In genomic region chr2:86194751-86195054, GRCh38 we compare ENCODE assay signal across 8 cellular contexts. TPM values are rescaled to one million over a fixed set of nuclear protein-coding genes. Genes with fewer than 3 reads are reported as not detected.
DNase-seq lines count a peak whose midpoint lies in the region; ATAC-seq and TF ChIP-seq lines count a peak whose summit lies in the region.

No MANE protein-coding gene starts in this region.

- H3K36me3 Mint-ChIP-seq in T-helper 2 cell treated with Interferon-gamma antibody and Interleukin-4, amounts not matched to agents 5 μg/mL and 100 μg/mL, for 36 hours (ENCODE audit: low read depth): peaks cover 34% of the 10 kb centered on the region
- H3K36me3 Mint-ChIP-seq in WTC11: peaks cover 8% of the 10 kb centered on the region; the same call in 1 of the 2 replicates

- no peaks in the 10 kb centered on the region for H3K27me3 Mint-ChIP-seq in T-helper 2 cell treated with Interferon-gamma antibody and Interleukin-4, amounts not matched to agents 5 μg/mL and 100 μg/mL, for 36 hours (ENCODE audit: low read depth)
- no peaks in the 10 kb centered on the region for H3K27me3 Mint-ChIP-seq in WTC11 (ENCODE audit: low read depth)

- peak overlapping the region; percentile 89 for H3K27ac Mint-ChIP-seq in T-helper 2 cell treated with Interferon-gamma antibody and Interleukin-4, amounts not matched to agents 5 μg/mL and 100 μg/mL, for 36 hours
- peak overlapping the region; percentile 98 for H3K27ac Mint-ChIP-seq in WTC11

- H3K27ac ChIP-seq in left ventricle myocardium inferior (replicated peaks): peak overlapping the region; percentile 100

- no peak for DNase-seq in T-helper 2 cell treated with Interferon-gamma antibody and Interleukin-4, amounts not matched to agents 5 μg/mL and 100 μg/mL, for 36 hours (ENCODE audit: low spot score)
- no peak for DNase-seq in T-helper 2 cell
- peak; percentile 95 for DNase-seq in WTC11 (ENCODE audit: low spot score)
- no peak for DNase-seq in left ventricle myocardium inferior
- no peak for DNase-seq in retinal pigment epithelial cell (ENCODE audit: low read depth)
- DNase-seq in GF-D8 (lab: John Stamatoyannopoulos, UW): no peak

- no peak for ATAC-seq in WTC11
- ATAC-seq in HG02763 (IDR thresholded peaks at IDR 0.05; ENCODE audit: unreplicated experiment): no peak
- ATAC-seq in GM18861 (IDR thresholded peaks at IDR 0.05; ENCODE audit: unreplicated experiment): no peak

- CTCF ChIA-PET in WTC11 (lab: Charles Lee): interaction anchor here (0.6 kb wide), 1 partner anchor 132 kb away, joined by 3 read pairs; no protein-coding TSS in a partner anchor

- peaks cover 74% of the 10 kb centered on the region for H3K4me1 ChIP-seq in left ventricle myocardium inferior

- POLR2A ChIA-PET in WTC11 (lab: Charles Lee): interaction anchor here (1.3 to 1.5 kb wide), 3 partner anchors 18 to 246 kb away, joined by 3 to 6 read pairs (median 5); partner anchors contain the start of genes KDM3A, POLR1A and PTCD3

- no peaks in the 10 kb centered on the region for H3K36me3 ChIP-seq in left ventricle myocardium inferior

- H3K4me3 Mint-ChIP-seq in T-helper 2 cell treated with Interferon-gamma antibody and Interleukin-4, amounts not matched to agents 5 μg/mL and 100 μg/mL, for 36 hours: peak overlapping the region; percentile 93
- peak overlapping the region; percentile 90 for H3K4me3 Mint-ChIP-seq in WTC11

- peaks cover 35% of the 10 kb centered on the region for H3K4me1 Mint-ChIP-seq in T-helper 2 cell treated with Interferon-gamma antibody and Interleukin-4, amounts not matched to agents 5 μg/mL and 100 μg/mL, for 36 hours (ENCODE audit: low read depth)
- peaks cover 26% of the 10 kb centered on the region for H3K4me1 Mint-ChIP-seq in WTC11

- no peaks in the 10 kb centered on the region for H3K27me3 ChIP-seq in left ventricle myocardium inferior (ENCODE audit: low read depth)

- H3K9me3 Mint-ChIP-seq in T-helper 2 cell treated with Interferon-gamma antibody and Interleukin-4, amounts not matched to agents 5 μg/mL and 100 μg/mL, for 36 hours: no peaks in the 10 kb centered on the region
- H3K9me3 Mint-ChIP-seq in WTC11: no peaks in the 10 kb centered on the region

- intact Hi-C loops in left ventricle myocardium inferior (cut with micrococcal nuclease): no loop called here

- TF ChIP-seq CTCF in WTC11 (IDR thresholded peaks at IDR 0.05) (no peak), left ventricle myocardium inferior (IDR thresholded peaks at IDR 0.05; ENCODE audit: borderline replicate concordance) (no peak), retinal pigment epithelial cell (conservative IDR thresholded peaks at IDR 0.05; ENCODE audit: low read depth, low read length) (no peak)

- H3K4me3 ChIP-seq in left ventricle myocardium inferior (peak overlapping the region; percentile 97), retinal pigment epithelial cell (ENCODE audit: low read length) (peak overlapping the region; percentile 91)

- H3K9me3 ChIP-seq in left ventricle myocardium inferior (replicated peaks): no peaks in the 10 kb centered on the region

TF ChIP-seq in WTC11, 78 proteins besides CTCF, POLR2A, EP300 and RAD21:
- TF ChIP-seq ZNF232 (CRISPR knock-in tag; IDR thresholded peaks at IDR 0.05): no peak
- TF ChIP-seq NFYB (CRISPR knock-in tag; conservative IDR thresholded peaks at IDR 0.05; ENCODE audit: low read depth): peak; percentile 67; the same call in 1 of the 2 replicates

RNA-seq across cellular contexts. Expression of gene IMMT, which starts 0.6 kb away (rescaled TPM):
- total RNA-seq in WTC11 (2021): 102 to 104 TPM (median 104 TPM) in 3 replicates
- 288 TPM for total RNA-seq in left ventricle myocardium inferior

RNA-seq across cellular contexts. Expression of gene MRPL35, which starts 4.6 kb away (rescaled TPM):
- total RNA-seq in WTC11 (2021): 32.9 to 40.8 TPM (median 35.9 TPM) in 3 replicates
- total RNA-seq in left ventricle myocardium inferior: 111 TPM
